In the genomic region with DNA sequence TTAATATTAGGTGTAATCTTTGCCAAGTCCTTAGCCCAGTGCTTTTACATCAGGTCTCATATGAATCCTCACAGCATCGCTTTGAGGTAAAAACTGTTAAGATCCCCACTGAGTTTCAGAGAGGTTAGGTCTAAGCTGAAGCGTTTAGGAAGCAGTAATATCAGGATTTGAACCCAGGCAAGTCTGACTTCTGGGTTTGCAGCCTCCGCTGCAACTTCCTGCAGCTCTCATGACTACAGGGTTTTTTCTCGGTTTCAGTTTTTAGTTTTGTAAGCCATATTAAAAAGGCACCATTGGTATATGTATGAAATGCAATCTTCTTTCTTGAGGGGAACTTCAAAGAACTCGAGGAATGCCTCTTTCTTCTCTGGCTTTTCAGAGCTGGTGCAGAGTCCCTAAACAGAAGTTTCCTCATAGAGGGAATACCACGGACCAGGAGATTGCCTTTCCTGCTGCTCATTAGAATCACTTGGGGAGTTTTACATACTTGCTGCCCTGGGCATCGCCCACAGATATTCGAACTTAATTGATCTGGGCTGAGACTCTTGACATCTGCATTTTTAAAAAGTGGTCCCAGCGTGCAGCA, we compare ENCODE assay signal across 8 cellular contexts. TPM values are rescaled to one million over a fixed set of nuclear protein-coding genes. Genes with fewer than 3 reads are reported as not detected.
DNase-seq lines count a peak whose midpoint lies in the region; ATAC-seq and TF ChIP-seq lines count a peak whose summit lies in the region.

No MANE protein-coding gene starts in this region.

- no peak for DNase-seq in CD4-positive, alpha-beta T cell
- no peak for DNase-seq in chondrocyte (ENCODE audit: low spot score)
- DNase-seq in DMS53 (lab: John Stamatoyannopoulos, UW): no peak
- DNase-seq in left colon: no peak
- no peak for DNase-seq in activated gamma-delta T cell (lab: John Stamatoyannopoulos, UW)
- no peak for DNase-seq in mucosa of descending colon

- H3K27me3 Mint-ChIP-seq in CD4-positive, alpha-beta T cell: no peaks in the 10 kb centered on the region
- H3K27me3 Mint-ChIP-seq in chondrocyte (ENCODE audit: low read depth): no peaks in the 10 kb centered on the region

- H3K36me3 Mint-ChIP-seq in CD4-positive, alpha-beta T cell (ENCODE audit: low read depth): peaks cover 7% of the 10 kb centered on the region
- H3K36me3 Mint-ChIP-seq in chondrocyte (ENCODE audit: low read depth): no peaks in the 10 kb centered on the region

- H3K4me1 ChIP-seq in mucosa of descending colon (ENCODE audit: low read depth): peaks cover 11% of the 10 kb centered on the region

- peak; percentile 24 for ATAC-seq in CD4-positive, alpha-beta T cell (ENCODE audit: poor library complexity)
- peak; percentile 51 for ATAC-seq in GM19395 (IDR thresholded peaks at IDR 0.05; ENCODE audit: unreplicated experiment)
- ATAC-seq in HG03354 (IDR thresholded peaks at IDR 0.05; ENCODE audit: poor library complexity, severe bottlenecking, unreplicated experiment): peak; percentile 56
- ATAC-seq in left colon: no peak
- ATAC-seq in mucosa of descending colon: no peak

- peak overlapping the region; percentile 98 for H3K4me3 Mint-ChIP-seq in CD4-positive, alpha-beta T cell
- H3K4me3 Mint-ChIP-seq in chondrocyte (ENCODE audit: unreplicated experiment): no peak overlapping the region

- H3K9me3 Mint-ChIP-seq in CD4-positive, alpha-beta T cell: no peaks in the 10 kb centered on the region
- H3K9me3 Mint-ChIP-seq in chondrocyte (ENCODE audit: low read depth): peaks cover 5% of the 10 kb centered on the region

- no peaks in the 10 kb centered on the region for H3K36me3 ChIP-seq in mucosa of descending colon (ENCODE audit: low read depth)

- H3K9me3 ChIP-seq in CD4-positive, alpha-beta T cell (ENCODE audit: control insufficient read depth, low read length): no peaks in the 10 kb centered on the region
- no peaks in the 10 kb centered on the region for H3K9me3 ChIP-seq in mucosa of descending colon

- intact Hi-C loops in CD4-positive, alpha-beta T cell (cut with DNase I, micrococcal nuclease): loop anchor here (10.0 kb wide), 2 partner anchors 120 to 210 kb away; a partner anchor contains a TSS
- intact Hi-C loops in left colon (cut with DNase I, micrococcal nuclease): no loop called here
- intact Hi-C loops in mucosa of descending colon (cut with DNase I, micrococcal nuclease): no loop called here

- POLR2A ChIA-PET in CD4-positive, alpha-beta T cell (lab: Charles Lee): interaction anchor here (0.7 to 1.8 kb wide), 4 partner anchors 9 to 636 kb away, joined by 3 to 5 read pairs (median 3); a partner anchor contains a TSS

- TF ChIP-seq CTCF in CD4-positive, alpha-beta T cell (IDR thresholded peaks at IDR 0.05): no peak
- TF ChIP-seq CTCF in chondrocyte (IDR thresholded peaks at IDR 0.05): no peak
- TF ChIP-seq CTCF in mucosa of descending colon (IDR thresholded peaks at IDR 0.05): no peak

- CTCF ChIA-PET in CD4-positive, alpha-beta T cell (lab: Charles Lee): interaction anchor here (1.0 kb wide), 1 partner anchor 13 kb away, joined by 5 read pairs; no protein-coding TSS in a partner anchor

- H3K27me3 ChIP-seq in CD4-positive, alpha-beta T cell (ENCODE audit: control insufficient read depth, insufficient read depth, low read length): no peaks in the 10 kb centered on the region

- peak overlapping the region; percentile 95 for H3K27ac Mint-ChIP-seq in CD4-positive, alpha-beta T cell
- H3K27ac Mint-ChIP-seq in chondrocyte (ENCODE audit: unreplicated experiment): peak overlapping the region; percentile 51

- H3K4me3 ChIP-seq in mucosa of descending colon: no peak overlapping the region

- H3K4me1 Mint-ChIP-seq in CD4-positive, alpha-beta T cell (ENCODE audit: low read depth): peaks cover 88% of the 10 kb centered on the region
- H3K4me1 Mint-ChIP-seq in chondrocyte (ENCODE audit: low read depth): peaks cover 26% of the 10 kb centered on the region

- no peak overlapping the region for H3K27ac ChIP-seq in CD4-positive, alpha-beta T cell (ENCODE audit: low read depth, low read length)

RNA-seq across cellular contexts. Expression of a gene that starts 6.5 kb away (rescaled TPM):
- total RNA-seq in CD4-positive, alpha-beta T cell: 10 to 100 TPM; 20.6 to 26.9 TPM
- total RNA-seq in chondrocyte (9.3 to 11.0 TPM (median 10.1 TPM) in 3 replicates), left colon (10 to 100 TPM; 51.8 to 66.6 TPM), mucosa of descending colon (10 to 100 TPM; 42.2 to 77.3 (median 56.9) TPM)

Comparison
In these comparisons a context has a peak if more than half of its experiments do, and no peak if none do; other contexts are left out.
1. ATAC-seq: peak in CD4-positive, alpha-beta T cell (single experiment), GM19395 (single experiment) and HG03354 (single experiment); none in left colon (single experiment) and mucosa of descending colon (single experiment).
2. intact Hi-C loops: an anchor here in CD4-positive, alpha-beta T cell (10.0 kb wide); none called in left colon and mucosa of descending colon.